Comparison of ENCODE assay signal across 14 cellular contexts in genomic region chr11:9038537-9038936, GRCh38.
"Had no signal": no experiment of that assay in that cellular context is flagged by ENCODE, and none has a peak within 500 bp of the region (broad histone marks: within the 10 kb centered on the region; RNA-seq: fewer than 3 reads in every experiment).

No MANE protein-coding gene starts in this region.

- H3K4me1 ChIP-seq: ascending aorta, gastroesophageal sphincter, left ventricle myocardium inferior, psoas muscle had no signal

- H3K27me3 ChIP-seq: ascending aorta, dorsolateral prefrontal cortex, gastroesophageal sphincter had no signal

- H3K4me3 Mint-ChIP-seq: activated naive CD4-positive, alpha-beta T cell treated with anti-CD3 and anti-CD28 coated beads, Interleukin-2, amount 10 ng/mL, durations not matched to agents 7 days and 5 days; nephron; stimulated activated memory B cell treated with anti-CD40 and anti-IgM and Interleukin-4, amounts not matched to agents 10 μg/mL and 1 μg/mL and 100 μg/mL, for 72 hours; T-helper 1 cell treated with Interleukin-12 subunit alpha and Interleukin-12 subunit beta and Interleukin-4 antibody, amounts not matched to agents 30 μg/mL and 1 μg/mL, for 36 hours had no signal

- H3K27ac Mint-ChIP-seq: activated naive CD4-positive, alpha-beta T cell treated with anti-CD3 and anti-CD28 coated beads, Interleukin-2, amount 10 ng/mL, durations not matched to agents 7 days and 5 days; nephron; stimulated activated memory B cell treated with anti-CD40 and anti-IgM and Interleukin-4, amounts not matched to agents 10 μg/mL and 1 μg/mL and 100 μg/mL, for 72 hours; T-helper 1 cell treated with Interleukin-12 subunit alpha and Interleukin-12 subunit beta and Interleukin-4 antibody, amounts not matched to agents 30 μg/mL and 1 μg/mL, for 36 hours had no signal

- H3K4me1 Mint-ChIP-seq: activated naive CD4-positive, alpha-beta T cell treated with anti-CD3 and anti-CD28 coated beads, Interleukin-2, amount 10 ng/mL, durations not matched to agents 7 days and 5 days had no signal

- H3K36me3 ChIP-seq: ascending aorta, gastroesophageal sphincter, left ventricle myocardium inferior, WERI-Rb-1 had no signal

- FAIRE-seq: islet of Langerhans, urothelium cell line had no signal

- H3K27ac ChIP-seq: ascending aorta, gastroesophageal sphincter, left ventricle myocardium inferior, psoas muscle, WERI-Rb-1 had no signal

- H3K36me3 Mint-ChIP-seq: activated naive CD4-positive, alpha-beta T cell treated with anti-CD3 and anti-CD28 coated beads, Interleukin-2, amount 10 ng/mL, durations not matched to agents 7 days and 5 days; stimulated activated memory B cell treated with anti-CD40 and anti-IgM and Interleukin-4, amounts not matched to agents 10 μg/mL and 1 μg/mL and 100 μg/mL, for 72 hours had no signal

- H3K4me3 ChIP-seq: ascending aorta, dorsolateral prefrontal cortex, gastroesophageal sphincter, left ventricle myocardium inferior, psoas muscle had no signal

- DNase-seq: activated CD4-positive, alpha-beta T cell treated with anti-CD3 and anti-CD28 coated beads, Interleukin-2, amount 50 U/mL, for 48 hours; activated naive CD4-positive, alpha-beta T cell treated with anti-CD3 and anti-CD28 coated beads, Interleukin-2, amount 10 ng/mL, durations not matched to agents 7 days and 5 days; dorsolateral prefrontal cortex; left ventricle myocardium inferior; mesendoderm; psoas muscle; WERI-Rb-1 had no signal

- H3K9me3 ChIP-seq: ascending aorta, gastroesophageal sphincter, left ventricle myocardium inferior, psoas muscle had no signal

- H3K27me3 Mint-ChIP-seq: stimulated activated memory B cell treated with anti-CD40 and anti-IgM and Interleukin-4, amounts not matched to agents 10 μg/mL and 1 μg/mL and 100 μg/mL, for 72 hours had no signal

- H3K9me3 Mint-ChIP-seq: activated naive CD4-positive, alpha-beta T cell treated with anti-CD3 and anti-CD28 coated beads, Interleukin-2, amount 10 ng/mL, durations not matched to agents 7 days and 5 days; nephron; stimulated activated memory B cell treated with anti-CD40 and anti-IgM and Interleukin-4, amounts not matched to agents 10 μg/mL and 1 μg/mL and 100 μg/mL, for 72 hours; T-helper 1 cell treated with Interleukin-12 subunit alpha and Interleukin-12 subunit beta and Interleukin-4 antibody, amounts not matched to agents 30 μg/mL and 1 μg/mL, for 36 hours had no signal

- ATAC-seq: gastroesophageal sphincter, psoas muscle had no signal
